In the genomic region with DNA sequence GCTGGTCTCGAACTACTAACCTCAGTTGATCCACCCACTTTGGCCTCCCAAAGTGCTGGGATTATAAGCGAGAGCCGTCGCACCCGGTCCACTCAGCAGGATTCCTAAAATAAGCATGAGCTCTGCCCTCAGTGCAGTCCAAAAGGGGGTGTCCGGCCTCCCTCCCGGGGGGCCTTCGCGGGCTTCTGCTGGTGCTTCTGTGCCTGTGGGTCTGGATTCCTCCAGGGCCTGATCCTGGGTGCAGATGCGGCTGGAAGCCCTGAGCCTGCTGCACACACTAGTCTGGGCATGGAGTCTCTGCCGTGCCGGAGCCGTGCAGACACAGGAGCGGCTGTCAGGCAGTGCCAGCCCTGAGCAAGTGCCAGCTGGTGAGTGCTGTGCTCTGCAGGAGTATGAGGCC, we compare ENCODE assay signal across 2 cellular contexts. TPM values are rescaled to one million over a fixed set of nuclear protein-coding genes. Genes with fewer than 3 reads are reported as not detected.
"Had no signal": no experiment of that assay in that cellular context is flagged by ENCODE, and none has a peak within 500 bp of the region (broad histone marks: within the 10 kb centered on the region; RNA-seq: fewer than 3 reads in every experiment).

No MANE protein-coding gene starts in this region.

RNA-seq across cellular contexts. Expression of a gene that starts 23.5 kb away (rescaled TPM):
- total RNA-seq: activated naive CD4-positive, alpha-beta T cell treated with anti-CD3 and anti-CD28 coated beads for 36 hours; ascending aorta had no signal
